In genomic region chr20:37383229-37383989, GRCh38 we compare ENCODE assay signal across 10 cellular contexts. TPM values are rescaled to one million over a fixed set of nuclear protein-coding genes. Genes with fewer than 3 reads are reported as not detected.
A peak's percentile ranks its signal among the peaks of the same experiment; 100 is the strongest.
DNase-seq lines count a peak whose midpoint lies in the region; ATAC-seq and TF ChIP-seq lines count a peak whose summit lies in the region.
"Had no signal": no experiment of that assay in that cellular context is flagged by ENCODE, and none has a peak within 500 bp of the region (broad histone marks: within the 10 kb centered on the region; RNA-seq: fewer than 3 reads in every experiment).

No MANE protein-coding gene starts in this region.

- H3K9me3 Mint-ChIP-seq in brain: no peaks in the 10 kb centered on the region
- H3K9me3 Mint-ChIP-seq in natural killer cell treated with Interleukin-12 subunit alpha and Interleukin-12 subunit beta and Interleukin-15 and Interleukin-18, amount 100 ng/mL, for 72 hours: no peaks in the 10 kb centered on the region

- no peak overlapping the region for H3K4me3 Mint-ChIP-seq in brain
- peak overlapping the region; percentile 62 for H3K4me3 Mint-ChIP-seq in natural killer cell treated with Interleukin-12 subunit alpha and Interleukin-12 subunit beta and Interleukin-15 and Interleukin-18, amount 100 ng/mL, for 72 hours

- H3K27ac Mint-ChIP-seq in brain: peak overlapping the region; percentile 6 to 76 (median 28)
- H3K27ac Mint-ChIP-seq in natural killer cell treated with Interleukin-12 subunit alpha and Interleukin-12 subunit beta and Interleukin-15 and Interleukin-18, amount 100 ng/mL, for 72 hours: no peak overlapping the region

- peaks cover 17% of the 10 kb centered on the region for H3K4me1 Mint-ChIP-seq in brain
- H3K4me1 Mint-ChIP-seq in natural killer cell treated with Interleukin-12 subunit alpha and Interleukin-12 subunit beta and Interleukin-15 and Interleukin-18, amount 100 ng/mL, for 72 hours (ENCODE audit: low read depth in 2 of 2): peaks cover 6 to 8% of the 10 kb centered on the region in 2 donors

- ATAC-seq in natural killer cell treated with Interleukin-12 subunit alpha and Interleukin-12 subunit beta and Interleukin-15 and Interleukin-18, amount 100 ng/mL, for 72 hours: no peak
- ATAC-seq in GM19395 (IDR thresholded peaks at IDR 0.05; ENCODE audit: unreplicated experiment): no peak

- TF ChIP-seq CTCF in brain (conservative IDR thresholded peaks at IDR 0.05): no peak

- peaks cover 29% of the 10 kb centered on the region for H3K36me3 Mint-ChIP-seq in brain
- H3K36me3 Mint-ChIP-seq in natural killer cell treated with Interleukin-12 subunit alpha and Interleukin-12 subunit beta and Interleukin-15 and Interleukin-18, amount 100 ng/mL, for 72 hours: no peaks in the 10 kb centered on the region

- DNase-seq in CD1c-positive myeloid dendritic cell (ENCODE audit: extremely low spot score) (peak; percentile 78), HT-29 (ENCODE audit: low spot score) (peak; percentile 38), COR-L47 (lab: John Stamatoyannopoulos, UW) (no peak), hypothalamus (lab: John Stamatoyannopoulos, UW) (no peak), GM19240 (ENCODE audit: insufficient read length, low spot score) (no peak)
- DNase-seq in natural killer cell treated with Interleukin-12 subunit alpha and Interleukin-12 subunit beta and Interleukin-15 and Interleukin-18, amount 100 ng/mL, for 72 hours (ENCODE audit: low spot score): peak; percentile 29
- DNase-seq: colonic mucosa, RPMI8226 had no signal

- no peaks in the 10 kb centered on the region for H3K27me3 Mint-ChIP-seq in brain
- H3K27me3 Mint-ChIP-seq in natural killer cell treated with Interleukin-12 subunit alpha and Interleukin-12 subunit beta and Interleukin-15 and Interleukin-18, amount 100 ng/mL, for 72 hours: peaks cover 0 to 3% of the 10 kb centered on the region in 2 donors

RNA-seq across cellular contexts. Expression of gene SRC, which starts 37.5 kb away (rescaled TPM):
- total RNA-seq in HT-29 (2014; rRNA removed; shearing (Covaris generic)): 113 and 161 TPM in 2 replicates
- polyA plus RNA-seq in brain (ENCODE audit: insufficient read depth, low read depth, low replicate concordance): 60.3 TPM
- 1 to 10 TPM; 6.8 to 8.6 TPM for total RNA-seq in natural killer cell treated with Interleukin-12 subunit alpha and Interleukin-12 subunit beta and Interleukin-15 and Interleukin-18, amount 100 ng/mL, for 72 hours

Comparison
In these comparisons a context has a peak if more than half of its experiments do, and no peak if none do; other contexts are left out.
1. DNase-seq: peak in CD1c-positive myeloid dendritic cell (single experiment), HT-29 (single experiment) and natural killer cell treated with Interleukin-12 subunit alpha and Interleukin-12 subunit beta and Interleukin-15 and Interleukin-18, amount 100 ng/mL, for 72 hours (single experiment); none in COR-L47 (single experiment), hypothalamus (0 of 51) and GM19240 (single experiment).
2. H3K27ac Mint-ChIP-seq: peak in brain (5 of 5); none in natural killer cell treated with Interleukin-12 subunit alpha and Interleukin-12 subunit beta and Interleukin-15 and Interleukin-18, amount 100 ng/mL, for 72 hours (0 of 2).
3. RNA of gene SRC, which starts 37.5 kb away (total RNA-seq): 113 to 161 TPM in HT-29; 6.8 to 8.6 TPM in natural killer cell treated with Interleukin-12 subunit alpha and Interleukin-12 subunit beta and Interleukin-15 and Interleukin-18, amount 100 ng/mL, for 72 hours; every median in the first group is over 10 times any median in the second.